Comparison of ENCODE assay signal across 1 cellular context in the genomic region with DNA sequence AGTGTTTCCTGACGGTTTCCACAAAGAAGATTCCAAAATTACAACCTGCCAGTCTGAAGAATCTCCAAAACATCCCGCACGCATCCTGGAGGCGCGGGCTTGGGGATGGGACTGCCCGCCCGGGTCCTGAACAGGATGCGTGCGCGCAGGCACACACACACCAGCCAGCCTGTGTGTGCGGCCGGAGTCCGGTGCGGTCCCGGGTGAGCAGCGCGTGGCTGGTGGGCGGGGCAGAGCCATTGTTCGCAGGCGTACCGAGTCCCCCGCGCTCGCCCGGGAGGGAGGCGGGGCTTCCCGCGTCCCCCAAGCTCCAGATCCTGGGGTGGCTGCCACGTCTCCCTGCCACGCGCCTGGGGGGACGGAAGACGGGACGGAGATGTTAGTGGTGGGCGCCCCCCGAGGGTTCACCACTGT.
A peak's percentile ranks its signal among the peaks of the same experiment; 100 is the strongest.
TF ChIP-seq lines count a peak whose summit lies in the region.

No MANE protein-coding gene starts in this region.

TF ChIP-seq in HepG2, 621 proteins besides CTCF, POLR2A, EP300 and RAD21 (continues in another document):
- TF ChIP-seq HDAC6 (IDR thresholded peaks at IDR 0.05; ENCODE audit: low read depth, low read length) (no peak), TBX3 (IDR thresholded peaks at IDR 0.05; ENCODE audit: borderline replicate concordance) (no peak), TARDBP (CRISPR knock-in tag; IDR thresholded peaks at IDR 0.05) (peak; percentile 48), NONO (IDR thresholded peaks at IDR 0.05) (no peak), NONO (CRISPR knock-in tag; conservative IDR thresholded peaks at IDR 0.05) (peak; percentile 75), U2AF1 (optimal IDR thresholded peaks at IDR 0.05; ENCODE audit: low read depth, low read length) (no peak), KDM1A (CRISPR knock-in tag; IDR thresholded peaks at IDR 0.05) (no peak), EHMT2 (IDR thresholded peaks at IDR 0.05; ENCODE audit: borderline replicate concordance, low read depth, low read length) (no peak), ZNF577 (CRISPR knock-in tag; IDR thresholded peaks at IDR 0.05; ENCODE audit: borderline replicate concordance, low read depth) (no peak), ZNF660 (CRISPR knock-in tag; IDR thresholded peaks at IDR 0.05; ENCODE audit: borderline replicate concordance, low read depth) (no peak), BRCA1 (CRISPR knock-in tag; IDR thresholded peaks at IDR 0.05) (no peak; the same call in 1 of the 2 replicates), BATF2 (CRISPR knock-in tag; IDR thresholded peaks at IDR 0.05) (no peak), SIX4 (CRISPR knock-in tag; IDR thresholded peaks at IDR 0.05) (0 out of 2 replicates have a peak, but pooled peaks have one; percentile 59), RXRB (CRISPR knock-in tag; IDR thresholded peaks at IDR 0.05; ENCODE audit: borderline replicate concordance) (peak; percentile 84; the same call in 1 of the 2 replicates), SMYD3 (CRISPR knock-in tag; IDR thresholded peaks at IDR 0.05) (no peak), ZBTB21 (CRISPR knock-in tag; IDR thresholded peaks at IDR 0.05) (no peak), PRPF4 (IDR thresholded peaks at IDR 0.05; ENCODE audit: low read depth, low read length, poor library complexity, severe bottlenecking) (no peak), TRIM24 (CRISPR knock-in tag; IDR thresholded peaks at IDR 0.05) (no peak), IRF9 (CRISPR knock-in tag; IDR thresholded peaks at IDR 0.05; ENCODE audit: borderline replicate concordance) (peak; percentile 82), WIZ (CRISPR knock-in tag; IDR thresholded peaks at IDR 0.05) (0 out of 2 replicates have a peak, but pooled peaks have one; percentile 77), HMG20A (CRISPR knock-in tag; IDR thresholded peaks at IDR 0.05; ENCODE audit: borderline replicate concordance) (peak; percentile 29; the same call in 1 of the 2 replicates), HNF1A (IDR thresholded peaks at IDR 0.05; ENCODE audit: low read depth) (0 out of 2 replicates have a peak, but pooled peaks have one; percentile 5), HNF1A (CRISPR knock-in tag; IDR thresholded peaks at IDR 0.05; ENCODE audit: borderline replicate concordance) (0 out of 2 replicates have a peak, but pooled peaks have one; percentile 27), CBFB (CRISPR knock-in tag; IDR thresholded peaks at IDR 0.05) (peak; percentile 74), ATRX (CRISPR knock-in tag; IDR thresholded peaks at IDR 0.05; ENCODE audit: borderline replicate concordance) (no peak), HNRNPK (IDR thresholded peaks at IDR 0.05; ENCODE audit: low read depth, low read length, poor library complexity, severe bottlenecking) (no peak), ZNF460 (CRISPR knock-in tag; IDR thresholded peaks at IDR 0.05; ENCODE audit: borderline replicate concordance) (no peak), IRX3 (CRISPR knock-in tag; IDR thresholded peaks at IDR 0.05; ENCODE audit: borderline replicate concordance, low read depth) (no peak), TEAD2 (CRISPR knock-in tag; IDR thresholded peaks at IDR 0.05) (no peak), ZNF703 (CRISPR knock-in tag; IDR thresholded peaks at IDR 0.05; ENCODE audit: borderline replicate concordance) (0 out of 2 replicates have a peak, but pooled peaks have one; percentile 24), RFX3 (CRISPR knock-in tag; IDR thresholded peaks at IDR 0.05) (no peak), GLI4 (CRISPR knock-in tag; IDR thresholded peaks at IDR 0.05; ENCODE audit: borderline replicate concordance) (no peak), ZNF329 (CRISPR knock-in tag; IDR thresholded peaks at IDR 0.05; ENCODE audit: low read depth) (no peak), FOXK2 (IDR thresholded peaks at IDR 0.05) (no peak), MXD3 (CRISPR knock-in tag; IDR thresholded peaks at IDR 0.05) (peak; percentile 47; the same call in 1 of the 2 replicates), JUN (CRISPR knock-in tag; IDR thresholded peaks at IDR 0.05) (no peak), CBX1 (IDR thresholded peaks at IDR 0.05; ENCODE audit: low read depth) (peak; percentile 55), ZBTB34 (CRISPR knock-in tag; IDR thresholded peaks at IDR 0.05) (no peak), EED (CRISPR knock-in tag; IDR thresholded peaks at IDR 0.05) (no peak), SATB2 (CRISPR knock-in tag; IDR thresholded peaks at IDR 0.05) (no peak), IRF2 (CRISPR knock-in tag; IDR thresholded peaks at IDR 0.05) (peak; percentile 34; the same call in 1 of the 2 replicates), ZC3H13 (CRISPR knock-in tag; IDR thresholded peaks at IDR 0.05) (peak; percentile 89), RBFOX2 (IDR thresholded peaks at IDR 0.05; ENCODE audit: low read depth, low read length) (peak; percentile 84), KLF13 (CRISPR knock-in tag; IDR thresholded peaks at IDR 0.05) (no peak)
- TF ChIP-seq, protein P1, sequence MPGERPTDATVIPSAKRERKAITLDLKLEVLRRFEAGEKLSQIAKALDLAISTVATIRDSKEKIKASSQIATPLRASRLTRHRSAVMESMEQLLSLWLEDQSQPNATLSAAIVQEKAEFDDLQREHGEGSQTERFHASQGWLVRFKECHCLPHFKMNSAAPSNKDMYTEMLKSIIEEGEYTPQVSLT (CRISPR knock-in tag; IDR thresholded peaks at IDR 0.05; ENCODE audit: borderline replicate concordance, low read depth): no peak
- TF ChIP-seq, protein P2, sequence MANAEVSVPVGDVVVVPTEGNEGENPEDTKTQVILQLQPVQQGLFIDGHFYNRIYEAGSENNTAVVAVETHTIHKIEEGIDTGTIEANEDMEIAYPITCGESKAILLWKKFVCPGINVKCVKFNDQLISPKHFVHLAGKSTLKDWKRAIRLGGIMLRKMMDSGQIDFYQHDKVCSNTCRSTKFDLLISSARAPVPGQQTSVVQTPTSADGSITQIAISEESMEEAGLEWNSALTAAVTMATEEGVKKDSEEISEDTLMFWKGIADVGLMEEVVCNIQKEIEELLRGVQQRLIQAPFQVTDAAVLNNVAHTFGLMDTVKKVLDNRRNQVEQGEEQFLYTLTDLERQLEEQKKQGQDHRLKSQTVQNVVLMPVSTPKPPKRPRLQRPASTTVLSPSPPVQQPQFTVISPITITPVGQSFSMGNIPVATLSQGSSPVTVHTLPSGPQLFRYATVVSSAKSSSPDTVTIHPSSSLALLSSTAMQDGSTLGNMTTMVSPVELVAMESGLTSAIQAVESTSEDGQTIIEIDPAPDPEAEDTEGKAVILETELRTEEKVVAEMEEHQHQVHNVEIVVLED (CRISPR knock-in tag; IDR thresholded peaks at IDR 0.05; ENCODE audit: borderline replicate concordance): peak; percentile 73; the same call in 1 of the 2 replicates
- TF ChIP-seq, protein P3, sequence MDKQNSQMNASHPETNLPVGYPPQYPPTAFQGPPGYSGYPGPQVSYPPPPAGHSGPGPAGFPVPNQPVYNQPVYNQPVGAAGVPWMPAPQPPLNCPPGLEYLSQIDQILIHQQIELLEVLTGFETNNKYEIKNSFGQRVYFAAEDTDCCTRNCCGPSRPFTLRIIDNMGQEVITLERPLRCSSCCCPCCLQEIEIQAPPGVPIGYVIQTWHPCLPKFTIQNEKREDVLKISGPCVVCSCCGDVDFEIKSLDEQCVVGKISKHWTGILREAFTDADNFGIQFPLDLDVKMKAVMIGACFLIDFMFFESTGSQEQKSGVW (CRISPR knock-in tag; IDR thresholded peaks at IDR 0.05; ENCODE audit: borderline replicate concordance): no peak
- TF ChIP-seq, protein P4, sequence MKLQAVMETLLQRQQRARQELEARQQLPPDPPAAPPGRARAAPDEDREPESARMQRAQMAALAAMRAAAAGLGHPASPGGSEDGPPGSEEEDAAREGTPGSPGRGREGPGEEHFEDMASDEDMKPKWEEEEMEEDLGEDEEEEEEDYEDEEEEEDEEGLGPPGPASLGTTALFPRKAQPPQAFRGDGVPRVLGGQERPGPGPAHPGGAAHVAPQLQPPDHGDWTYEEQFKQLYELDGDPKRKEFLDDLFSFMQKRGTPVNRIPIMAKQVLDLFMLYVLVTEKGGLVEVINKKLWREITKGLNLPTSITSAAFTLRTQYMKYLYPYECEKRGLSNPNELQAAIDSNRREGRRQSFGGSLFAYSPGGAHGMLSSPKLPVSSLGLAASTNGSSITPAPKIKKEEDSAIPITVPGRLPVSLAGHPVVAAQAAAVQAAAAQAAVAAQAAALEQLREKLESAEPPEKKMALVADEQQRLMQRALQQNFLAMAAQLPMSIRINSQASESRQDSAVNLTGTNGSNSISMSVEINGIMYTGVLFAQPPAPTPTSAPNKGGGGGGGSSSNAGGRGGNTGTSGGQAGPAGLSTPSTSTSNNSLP (IDR thresholded peaks at IDR 0.05; ENCODE audit: low read depth, low read length): no peak
- TF ChIP-seq, protein P5, sequence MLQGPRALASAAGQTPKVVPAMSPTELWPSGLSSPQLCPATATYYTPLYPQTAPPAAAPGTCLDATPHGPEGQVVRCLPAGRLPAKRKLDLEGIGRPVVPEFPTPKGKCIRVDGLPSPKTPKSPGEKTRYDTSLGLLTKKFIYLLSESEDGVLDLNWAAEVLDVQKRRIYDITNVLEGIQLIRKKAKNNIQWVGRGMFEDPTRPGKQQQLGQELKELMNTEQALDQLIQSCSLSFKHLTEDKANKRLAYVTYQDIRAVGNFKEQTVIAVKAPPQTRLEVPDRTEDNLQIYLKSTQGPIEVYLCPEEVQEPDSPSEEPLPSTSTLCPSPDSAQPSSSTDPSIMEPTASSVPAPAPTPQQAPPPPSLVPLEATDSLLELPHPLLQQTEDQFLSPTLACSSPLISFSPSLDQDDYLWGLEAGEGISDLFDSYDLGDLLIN (CRISPR knock-in tag; IDR thresholded peaks at IDR 0.05; ENCODE audit: borderline replicate concordance): peak; percentile 67; the same call in 1 of the 2 replicates
- TF ChIP-seq, protein P6, sequence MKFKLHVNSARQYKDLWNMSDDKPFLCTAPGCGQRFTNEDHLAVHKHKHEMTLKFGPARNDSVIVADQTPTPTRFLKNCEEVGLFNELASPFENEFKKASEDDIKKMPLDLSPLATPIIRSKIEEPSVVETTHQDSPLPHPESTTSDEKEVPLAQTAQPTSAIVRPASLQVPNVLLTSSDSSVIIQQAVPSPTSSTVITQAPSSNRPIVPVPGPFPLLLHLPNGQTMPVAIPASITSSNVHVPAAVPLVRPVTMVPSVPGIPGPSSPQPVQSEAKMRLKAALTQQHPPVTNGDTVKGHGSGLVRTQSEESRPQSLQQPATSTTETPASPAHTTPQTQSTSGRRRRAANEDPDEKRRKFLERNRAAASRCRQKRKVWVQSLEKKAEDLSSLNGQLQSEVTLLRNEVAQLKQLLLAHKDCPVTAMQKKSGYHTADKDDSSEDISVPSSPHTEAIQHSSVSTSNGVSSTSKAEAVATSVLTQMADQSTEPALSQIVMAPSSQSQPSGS (CRISPR knock-in tag; IDR thresholded peaks at IDR 0.05): peak; percentile 42; the same call in 1 of the 2 replicates
